In the genomic region with DNA sequence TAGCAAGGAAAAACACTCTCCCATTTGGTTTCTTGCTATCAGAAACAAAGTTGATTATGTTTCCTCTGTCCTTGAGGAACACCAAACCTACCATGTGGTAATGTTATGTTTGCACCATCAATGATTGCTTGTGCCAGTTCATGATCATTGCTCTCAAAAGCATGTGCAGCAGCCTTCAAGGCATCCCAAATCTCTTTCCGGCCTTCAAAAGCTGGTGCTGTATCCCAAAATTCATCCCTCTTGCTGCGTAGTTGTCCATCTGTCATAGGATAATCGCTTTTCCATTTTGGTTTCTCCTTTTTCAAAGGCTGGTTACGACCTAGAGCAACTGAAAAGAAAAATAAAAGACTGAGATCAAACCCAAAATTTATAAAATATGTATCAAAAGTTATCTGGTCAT, we compare ENCODE assay signal across 26 cellular contexts. TPM values are rescaled to one million over a fixed set of nuclear protein-coding genes. Genes with fewer than 3 reads are reported as not detected.
"Had no signal": no experiment of that assay in that cellular context is flagged by ENCODE, and none has a peak within 500 bp of the region (broad histone marks: within the 10 kb centered on the region; RNA-seq: fewer than 3 reads in every experiment).

No MANE protein-coding gene starts in this region.

- ATAC-seq: esophagus mucosa; heart left ventricle; naive thymus-derived CD4-positive, alpha-beta T cell had no signal

- H3K36me3 ChIP-seq: ovary had no signal

- H3K9me3 Mint-ChIP-seq: naive thymus-derived CD4-positive, alpha-beta T cell; stimulated activated naive CD8-positive, alpha-beta T cell treated with anti-CD3 and anti-CD28 coated beads, Interleukin-15, Interleukin-2, amounts not matched to agents 100 ng/mL and 50 ng/mL, for 24 hours had no signal

- H3K9me3 ChIP-seq: heart left ventricle, ovary, right atrium auricular region, tibial nerve had no signal

- DNase-seq: cortex of kidney; effector memory CD4-positive, alpha-beta T cell; heart left ventricle; hypothalamus; kidney glomerular epithelial cell; naive thymus-derived CD4-positive, alpha-beta T cell; ovary; small intestine; stimulated activated CD4-positive, alpha-beta T cell treated with anti-CD3 and anti-CD28 coated beads, Interleukin-12 subunit alpha, Interleukin-12 subunit beta, amount 100 ng/mL, for 4 hours had no signal

- H3K27ac ChIP-seq: heart left ventricle, ovary, right atrium auricular region, tibial nerve had no signal

- FAIRE-seq: endometrium, frontal cortex, islet of Langerhans, small intestine had no signal

- H3K4me3 Mint-ChIP-seq: naive thymus-derived CD4-positive, alpha-beta T cell; stimulated activated naive CD8-positive, alpha-beta T cell treated with anti-CD3 and anti-CD28 coated beads, Interleukin-15, Interleukin-2, amounts not matched to agents 100 ng/mL and 50 ng/mL, for 24 hours had no signal

- H3K27me3 ChIP-seq: heart left ventricle, ovary, right atrium auricular region, tibial nerve had no signal

- H3K4me3 ChIP-seq: heart left ventricle, ovary, right atrium auricular region, tibial nerve had no signal

- H3K27ac Mint-ChIP-seq: stimulated activated naive CD8-positive, alpha-beta T cell treated with anti-CD3 and anti-CD28 coated beads, Interleukin-15, Interleukin-2, amounts not matched to agents 100 ng/mL and 50 ng/mL, for 24 hours had no signal

- H3K27me3 Mint-ChIP-seq: naive thymus-derived CD4-positive, alpha-beta T cell; stimulated activated naive CD8-positive, alpha-beta T cell treated with anti-CD3 and anti-CD28 coated beads, Interleukin-15, Interleukin-2, amounts not matched to agents 100 ng/mL and 50 ng/mL, for 24 hours had no signal

RNA-seq across cellular contexts. Expression of a gene that starts 40.1 kb away (rescaled TPM):
- total RNA-seq: chondrocyte; esophagus mucosa; fibroblast of lung; frontal cortex; glomerular endothelial cell; heart left ventricle; liver; lung microvascular endothelial cell; mesenteric fat pad; mononuclear cell; naive thymus-derived CD4-positive, alpha-beta T cell; ovary; posterior vena cava; right atrium auricular region; temporal lobe; tibial nerve; ureter had no signal
